23 cellular contexts compared by ENCODE assay signal in genomic region chr2:220458051-220458450, GRCh38.
"Had no signal": no experiment of that assay in that cellular context is flagged by ENCODE, and none has a peak within 500 bp of the region (broad histone marks: within the 10 kb centered on the region; RNA-seq: fewer than 3 reads in every experiment).

No MANE protein-coding gene starts in this region.

- FAIRE-seq: kidney had no signal

- H3K4me1 ChIP-seq: left lung, right atrium auricular region, right lobe of liver, tibial nerve had no signal

- H3K4me2 ChIP-seq: hepatocyte, smooth muscle cell had no signal

- H3K27me3 ChIP-seq: hepatocyte, left lung, ovary, right atrium auricular region, right lobe of liver, tibial nerve, vagina had no signal

- H3K4me3 ChIP-seq: hepatocyte, left lung, lung, mucosa of descending colon, ovary, right atrium auricular region, right lobe of liver, smooth muscle cell, tibial nerve, vagina had no signal

- H3K79me2 ChIP-seq: hepatocyte had no signal

- H3K27ac ChIP-seq: hepatocyte, left lung, ovary, right atrium auricular region, right lobe of liver, tibial nerve, vagina had no signal

- H3K9me3 ChIP-seq: left lung, mucosa of descending colon, ovary, right atrium auricular region, right lobe of liver, tibial nerve, vagina had no signal

- ATAC-seq: left colon; left lung; mucosa of descending colon; naive thymus-derived CD4-positive, alpha-beta T cell; natural killer cell treated with Interleukin-12 subunit alpha and Interleukin-12 subunit beta and Interleukin-15 and Interleukin-18, amount 100 ng/mL, for 72 hours; right lobe of liver; stimulated activated memory B cell treated with anti-CD40 and anti-IgM and Interleukin-4, amounts not matched to agents 10 μg/mL and 1 μg/mL and 100 μg/mL, for 72 hours; stimulated activated naive CD8-positive, alpha-beta T cell treated with anti-CD3 and anti-CD28 coated beads, Interleukin-15, amount 100 ng/mL, for 72 hours had no signal

- DNase-seq: kidney; left colon; left lung; midbrain; mucosa of descending colon; naive thymus-derived CD4-positive, alpha-beta T cell; ovary; right lobe of liver; stimulated activated CD4-positive, alpha-beta T cell treated with anti-CD3 and anti-CD28 coated beads, Interleukin-1b, Interleukin-23, amount 100 ng/mL, for 48 hours; stimulated activated CD4-positive, alpha-beta T cell treated with anti-CD3 and anti-CD28 coated beads, Interleukin-2, amount 100 ng/mL, for 48 hours; stimulated activated CD4-positive, alpha-beta T cell treated with anti-CD3 and anti-CD28 coated beads, Interleukin-4, amount 100 ng/mL, for 4 hours; stimulated activated CD8-positive, alpha-beta memory T cell treated with anti-CD3 and anti-CD28 coated beads, Interleukin-4, amount 100 ng/mL, for 48 hours; stimulated activated naive CD4-positive, alpha-beta T cell treated with Interleukin-2 at 50 U/mL for 16 hours; stimulated activated naive CD8-positive, alpha-beta T cell treated with anti-CD3 and anti-CD28 coated beads, Interleukin-15, amount 100 ng/mL, for 72 hours; substantia nigra had no signal

- H3K36me3 ChIP-seq: left lung, ovary, right atrium auricular region, right lobe of liver, tibial nerve, vagina had no signal

- H2AFZ ChIP-seq: hepatocyte had no signal
